Comparison of ENCODE assay signal across 19 cellular contexts in the genomic region with DNA sequence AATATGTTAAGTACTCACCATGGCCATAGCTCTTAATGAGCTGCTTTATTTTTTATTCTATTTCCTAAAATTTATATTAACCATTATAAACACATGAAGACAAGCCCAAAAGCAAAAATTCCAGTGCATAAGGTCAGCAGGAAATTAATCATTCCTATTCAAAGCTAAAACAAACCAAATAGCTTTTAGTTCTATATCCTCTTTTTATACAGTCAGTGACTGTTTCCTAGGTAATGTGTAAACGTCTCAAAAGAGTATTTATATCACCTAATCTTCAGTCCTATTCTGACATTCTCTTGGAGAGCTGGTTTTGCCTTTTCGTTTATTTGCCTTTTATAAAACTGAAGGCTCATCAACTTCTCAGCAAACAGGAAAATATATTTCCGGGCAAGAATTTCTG. TPM values are rescaled to one million over a fixed set of nuclear protein-coding genes. Genes with fewer than 3 reads are reported as not detected.
DNase-seq lines count a peak whose midpoint lies in the region; FAIRE-seq and TF ChIP-seq lines count a peak whose summit lies in the region.
"Had no signal": no experiment of that assay in that cellular context is flagged by ENCODE, and none has a peak within 500 bp of the region (broad histone marks: within the 10 kb centered on the region; RNA-seq: fewer than 3 reads in every experiment).

No MANE protein-coding gene starts in this region.

- TF ChIP-seq POLR2A in endothelial cell of umbilical vein (IDR thresholded peaks at IDR 0.05; ENCODE audit: low read depth, low read length) = no peak

- H3K27ac Mint-ChIP-seq in HFFc6 = peak overlapping the region; percentile 69
- H3K27ac Mint-ChIP-seq: B cell; CD4-positive, alpha-beta T cell had no signal

- FAIRE-seq in endothelial cell of umbilical vein (lab: Jason Lieb, UNC) = peak; percentile 73
- no peak for FAIRE-seq in keratinocyte (lab: Jason Lieb, UNC)
- no peak for FAIRE-seq in GM19239 (lab: Jason Lieb, UNC)
- FAIRE-seq: H1 had no signal

- no peaks in the 10 kb centered on the region for H3K9me3 Mint-ChIP-seq in HFFc6
- H3K9me3 Mint-ChIP-seq: CD4-positive, alpha-beta T cell had no signal

- DNase-seq in HFFc6 (no peak), RWPE1 (ENCODE audit: low spot score) (peak; percentile 6), endothelial cell of umbilical vein (ENCODE audit: low read depth, low spot score) (peak; percentile 83), keratinocyte (ENCODE audit: low read depth, low spot score) (no peak), tibial artery (no peak), germinal center (ENCODE audit: low spot score) (no peak), SIG-M5 (lab: John Stamatoyannopoulos, UW) (no peak), GM19239 (ENCODE audit: insufficient read length, low spot score) (no peak)
- DNase-seq: CD4-positive, alpha-beta T cell; DND-41; GF-D8; NCI-H1048; NCI-H146; NCI-H2081 treated with DMSO at 0.1 percent for 48 hours; NCI-H2227 treated with DMSO at 0.1 percent for 48 hours; NCI-H526 treated with DMSO at 0.1 percent for 48 hours; SHP77 had no signal

- H2AFZ ChIP-seq in endothelial cell of umbilical vein (ENCODE audit: low read depth, low read length) (no peak overlapping the region), keratinocyte (ENCODE audit: control insufficient read depth, low read length) (no peak overlapping the region)

- no peak overlapping the region for H3K27ac ChIP-seq in RWPE1
- H3K27ac ChIP-seq in endothelial cell of umbilical vein (ENCODE audit: insufficient read depth, low read depth, low read length) = peak overlapping the region; percentile 90
- peak overlapping the region; percentile 12 for H3K27ac ChIP-seq in keratinocyte (ENCODE audit: control insufficient read depth, insufficient read depth, low read length)
- no peak overlapping the region for H3K27ac ChIP-seq in tibial artery

- peaks cover 16% of the 10 kb centered on the region for H3K79me2 ChIP-seq in endothelial cell of umbilical vein (ENCODE audit: control insufficient read depth, insufficient read depth, low read length)
- H3K79me2 ChIP-seq in keratinocyte (ENCODE audit: control insufficient read depth, insufficient read depth, low read length) = peaks cover 6% of the 10 kb centered on the region

- TF ChIP-seq CTCF in HFFc6 (IDR thresholded peaks at IDR 0.05) (no peak), RWPE1 (conservative IDR thresholded peaks at IDR 0.05; ENCODE audit: low read depth) (no peak), endothelial cell of umbilical vein (IDR thresholded peaks at IDR 0.05; ENCODE audit: extremely low read depth in 1 of 2, insufficient read depth in 1 of 2, low read depth in 1 of 2, low read length in 2 of 2) (no peak), keratinocyte (optimal IDR thresholded peaks at IDR 0.05 in 1 of 3, IDR thresholded peaks at IDR 0.05 in 1 of 3, conservative IDR thresholded peaks at IDR 0.05 in 1 of 3; ENCODE audit: extremely low read depth in 1 of 3, insufficient read depth in 2 of 3, low read length in 3 of 3) (no peak), tibial artery (IDR thresholded peaks at IDR 0.05) (no peak)

- H3K4me2 ChIP-seq in endothelial cell of umbilical vein (ENCODE audit: insufficient read depth, low read length) (peak overlapping the region; percentile 85), keratinocyte (ENCODE audit: control insufficient read depth, extremely low read depth, insufficient read depth, low read depth, low read length) (peak overlapping the region; percentile 2)

- H3K27me3 ChIP-seq in endothelial cell of umbilical vein (ENCODE audit: control insufficient read depth in 2 of 2, insufficient read depth in 2 of 2, low read length in 2 of 2) = no peaks in the 10 kb centered on the region
- no peaks in the 10 kb centered on the region for H3K27me3 ChIP-seq in keratinocyte (ENCODE audit: control insufficient read depth, extremely low read depth, insufficient read depth, low read length)
- no peaks in the 10 kb centered on the region for H3K27me3 ChIP-seq in tibial artery

- dilution Hi-C loops in endothelial cell of umbilical vein (cut with MboI; ENCODE audit: extremely low pct_ligation_motif_present, low sequenced_read_pairs) (no loop called here), keratinocyte (cut with MboI; ENCODE audit: extremely low pct_ligation_motif_present, low sequenced_read_pairs) (no loop called here)

- BruUV-seq in endothelial cell of umbilical vein (replicated peaks; lab: Mats Ljungman, UMichigan) = no TSS peak

- POLR2A ChIA-PET in RWPE1 (lab: Yijun Ruan, JAX; ENCODE audit: low non-redundant PET) (interaction anchor here (0.6 kb wide), 1 partner anchor 1345 kb away, joined by 11 read pairs; no protein-coding TSS in a partner anchor), endothelial cell of umbilical vein (lab: Charles Lee) (interaction anchor here (0.5 kb wide), 1 partner anchor 28 kb away, joined by 3 read pairs; no protein-coding TSS in a partner anchor)

- no peak overlapping the region; the same call in 1 of the 2 replicates for H3K4me3 Mint-ChIP-seq in HFFc6
- H3K4me3 Mint-ChIP-seq: B cell; CD4-positive, alpha-beta T cell had no signal

- H3K9me1 ChIP-seq in endothelial cell of umbilical vein (replicated peaks; ENCODE audit: control insufficient read depth, extremely low read depth, insufficient read depth, low read length) (no peaks in the 10 kb centered on the region), keratinocyte (ENCODE audit: control insufficient read depth, extremely low read depth, insufficient read depth, low read length) (no peaks in the 10 kb centered on the region)

- H3K4me1 ChIP-seq in endothelial cell of umbilical vein (ENCODE audit: control insufficient read depth, extremely low read depth, insufficient read depth, low read length) (peaks cover 51% of the 10 kb centered on the region), keratinocyte (ENCODE audit: control insufficient read depth, extremely low read depth, insufficient read depth, low read length) (peaks cover 18% of the 10 kb centered on the region), tibial artery (peaks cover 0 to 25% (median 9%) of the 10 kb centered on the region in 4 donors)

- H3K4me1 Mint-ChIP-seq in HFFc6 (ENCODE audit: low read depth) = peaks cover 35% of the 10 kb centered on the region

- H3K9ac ChIP-seq in endothelial cell of umbilical vein (replicated peaks; ENCODE audit: extremely low read depth, insufficient read depth, low read length) (peak overlapping the region; percentile 77), keratinocyte (ENCODE audit: control insufficient read depth, extremely low read depth, insufficient read depth, low read length) (no peak overlapping the region)

- intact Hi-C loops in endothelial cell of umbilical vein (cut with micrococcal nuclease) = loop anchor here (1.0 kb wide), 1 partner anchor 63 kb away; a partner anchor contains a TSS
- intact Hi-C loops in tibial artery (cut with DNase I; ENCODE audit: low total_unique reads) = no loop called here

- H3K9me3 ChIP-seq in endothelial cell of umbilical vein (replicated peaks; ENCODE audit: control insufficient read depth, insufficient read depth, low read length) (no peaks in the 10 kb centered on the region), keratinocyte (ENCODE audit: control insufficient read depth, low read depth, low read length) (no peaks in the 10 kb centered on the region), tibial artery (no peaks in the 10 kb centered on the region)

- H4K20me1 ChIP-seq in endothelial cell of umbilical vein (replicated peaks; ENCODE audit: control insufficient read depth, extremely low read depth, insufficient read depth, low read length) = no peaks in the 10 kb centered on the region
- H4K20me1 ChIP-seq in keratinocyte (ENCODE audit: control insufficient read depth, extremely low read depth, insufficient read depth, low read length) = no peaks in the 10 kb centered on the region

- H3K36me3 ChIP-seq in endothelial cell of umbilical vein (ENCODE audit: control insufficient read depth in 2 of 2, extremely low read depth in 1 of 2, insufficient read depth in 2 of 2, low read length in 2 of 2) = peaks cover 0 to 9% of the 10 kb centered on the region in 2 experiments
- peaks cover 11 to 15% of the 10 kb centered on the region in 2 experiments for H3K36me3 ChIP-seq in keratinocyte (ENCODE audit: control insufficient read depth in 2 of 2, extremely low read depth in 1 of 2, insufficient read depth in 2 of 2, low read length in 2 of 2)
- H3K36me3 ChIP-seq in tibial artery = peaks cover 22 to 48% (median 26%) of the 10 kb centered on the region in 3 donors

- peaks cover 20% of the 10 kb centered on the region for H3K36me3 Mint-ChIP-seq in HFFc6 (ENCODE audit: low read depth)

- no peaks in the 10 kb centered on the region; the same call in 1 of the 2 replicates for H3K27me3 Mint-ChIP-seq in HFFc6 (ENCODE audit: insufficient read depth)
- H3K27me3 Mint-ChIP-seq: B cell; CD4-positive, alpha-beta T cell had no signal

- H3K4me3 ChIP-seq in endothelial cell of umbilical vein (replicated peaks in 1 of 3; ENCODE audit: insufficient read depth in 1 of 3, low read depth in 1 of 3, low read length in 3 of 3) (peak overlapping the region in 1 of 3 experiments; percentile 52), keratinocyte (ENCODE audit: control insufficient read depth in 2 of 3, extremely low read depth in 1 of 3, insufficient read depth in 2 of 3, low read depth in 1 of 3, low read length in 3 of 3) (no peak overlapping the region), tibial artery (no peak overlapping the region)

- CTCF ChIA-PET in RWPE1 (lab: Yijun Ruan, JAX) = interaction anchor here (1.0 kb wide), 1 partner anchor 133 kb away, joined by 4 read pairs; no protein-coding TSS in a partner anchor
- CTCF ChIA-PET in endothelial cell of umbilical vein (lab: Charles Lee) = interaction anchor here (0.5 to 2.4 kb wide), 14 partner anchors 9 to 469 kb away, joined by 3 to 21 read pairs (median 4); no protein-coding TSS in a partner anchor

RNA-seq across cellular contexts. Expression of a gene that starts 4.2 kb away (rescaled TPM):
- total RNA-seq in HFFc6 (2021; fragmentation: NEBNext Ultra II Directional; extraction: Animal tissue kit (Norgen Biotek cat#: 25700)) = 10 to 100 TPM; 22.0 to 26.3 (median 24.6) TPM
- total RNA-seq in endothelial cell of umbilical vein = 33.2 and 34.9 TPM in 2 replicates
- 13.0 and 15.7 TPM in 2 replicates for polyA plus RNA-seq in endothelial cell of umbilical vein
- polyA plus RNA-seq in endothelial cell of umbilical vein (2011; cell fraction: cytosol; rRNA removed) = 16.9 and 18.3 TPM in 2 replicates
- polyA plus RNA-seq in endothelial cell of umbilical vein (2011; cell fraction: nucleus; rRNA removed) = 10.9 and 14.0 TPM in 2 replicates
- polyA plus RNA-seq in endothelial cell of umbilical vein (2012) = 34.2 and 42.2 TPM in 2 replicates
- polyA minus RNA-seq in endothelial cell of umbilical vein = 28.4 and 34.2 TPM in 2 replicates
- 13.4 TPM for polyA minus RNA-seq in endothelial cell of umbilical vein (2011; cell fraction: cytosol; rRNA and poly(A)+ RNA removed)
- polyA minus RNA-seq in endothelial cell of umbilical vein (2011; cell fraction: nucleus; rRNA and poly(A)+ RNA removed) = 15.4 and 16.4 TPM in 2 replicates
- 14.0 to 22.2 TPM (median 19.5 TPM) in 3 replicates for polyA plus RNA-seq in keratinocyte
- polyA plus RNA-seq in keratinocyte (2011; ENCODE audit: low read depth) = 91.1 TPM
- polyA plus RNA-seq in keratinocyte (2011; cell fraction: cytosol; rRNA removed) = 10.4 and 16.8 TPM in 2 replicates
- polyA plus RNA-seq in keratinocyte (2011; cell fraction: nucleus; rRNA removed) = 21.4 and 24.2 TPM in 2 replicates
- 13.5 and 15.5 TPM in 2 replicates for polyA plus RNA-seq in keratinocyte (2012; ENCODE audit: low replicate concordance)
- polyA minus RNA-seq in keratinocyte = 6.6 to 23.5 TPM (median 15.1 TPM) in 3 replicates
- polyA minus RNA-seq in keratinocyte (2011; cell fraction: cytosol; rRNA and poly(A)+ RNA removed) = 11.7 TPM
- polyA minus RNA-seq in keratinocyte (2011; cell fraction: nucleus; rRNA and poly(A)+ RNA removed) = 10.3 and 20.6 TPM in 2 replicates

RNA-seq across cellular contexts. Expression of a gene that starts 28.0 kb away (rescaled TPM):
- not detected for total RNA-seq in HFFc6 (2021; fragmentation: NEBNext Ultra II Directional; extraction: Animal tissue kit (Norgen Biotek cat#: 25700))
- total RNA-seq in endothelial cell of umbilical vein = not detected in 2 replicates
- polyA plus RNA-seq in endothelial cell of umbilical vein (not detected in 2 replicates), keratinocyte (1.4 to 3.3 TPM (median 2.4 TPM) in 3 replicates)
- not detected in 2 replicates for polyA plus RNA-seq in endothelial cell of umbilical vein (2011; cell fraction: cytosol; rRNA removed)
- polyA plus RNA-seq in endothelial cell of umbilical vein (2011; cell fraction: nucleus; rRNA removed) = not detected in 2 replicates
- not detected in 2 replicates for polyA plus RNA-seq in endothelial cell of umbilical vein (2012)
- polyA minus RNA-seq in endothelial cell of umbilical vein (not detected in 2 replicates), keratinocyte (0.49 to 2.3 TPM (median 0.76 TPM) in 3 replicates)
- polyA minus RNA-seq in endothelial cell of umbilical vein (2011; cell fraction: cytosol; rRNA and poly(A)+ RNA removed) = 1.2 TPM
- not detected in 2 replicates for polyA minus RNA-seq in endothelial cell of umbilical vein (2011; cell fraction: nucleus; rRNA and poly(A)+ RNA removed)
- polyA plus RNA-seq in keratinocyte (2011; ENCODE audit: low read depth) = 3.5 TPM
- polyA plus RNA-seq in keratinocyte (2011; cell fraction: cytosol; rRNA removed) = 1.5 and 2.1 TPM in 2 replicates
- polyA plus RNA-seq in keratinocyte (2011; cell fraction: nucleus; rRNA removed) = 7.4 and 8.3 TPM in 2 replicates
- polyA plus RNA-seq in keratinocyte (2012; ENCODE audit: low replicate concordance) = 1.4 and 1.7 TPM in 2 replicates
- polyA minus RNA-seq in keratinocyte (2011; cell fraction: cytosol; rRNA and poly(A)+ RNA removed) = 2.1 TPM
- polyA minus RNA-seq in keratinocyte (2011; cell fraction: nucleus; rRNA and poly(A)+ RNA removed) = 1.9 and 4.1 TPM in 2 replicates
- total RNA-seq: CD4-positive, alpha-beta T cell; H1 had no signal
- polyA plus RNA-seq: H1 had no signal

Comparison
In these comparisons a context has a peak if more than half of its experiments do, and no peak if none do; other contexts are left out.
1. DNase-seq: peak in RWPE1 (single experiment) and endothelial cell of umbilical vein (single experiment); none in HFFc6 (single experiment), keratinocyte (single experiment), tibial artery (0 of 2), germinal center (single experiment), SIG-M5 (single experiment) and GM19239 (single experiment).
2. H3K27ac ChIP-seq: peak in endothelial cell of umbilical vein (single experiment) and keratinocyte (single experiment); none in RWPE1 (single experiment) and tibial artery (0 of 2).